ENCODE assay signal across 1 cellular context in genomic region chr2:66334237-66335054, GRCh38.
TF ChIP-seq lines count a peak whose summit lies in the region.

No MANE protein-coding gene starts in this region.

TF ChIP-seq in GM23338, 12 proteins besides CTCF, POLR2A, EP300 and RAD21 (continued from another document):
- TF ChIP-seq, protein P1, sequence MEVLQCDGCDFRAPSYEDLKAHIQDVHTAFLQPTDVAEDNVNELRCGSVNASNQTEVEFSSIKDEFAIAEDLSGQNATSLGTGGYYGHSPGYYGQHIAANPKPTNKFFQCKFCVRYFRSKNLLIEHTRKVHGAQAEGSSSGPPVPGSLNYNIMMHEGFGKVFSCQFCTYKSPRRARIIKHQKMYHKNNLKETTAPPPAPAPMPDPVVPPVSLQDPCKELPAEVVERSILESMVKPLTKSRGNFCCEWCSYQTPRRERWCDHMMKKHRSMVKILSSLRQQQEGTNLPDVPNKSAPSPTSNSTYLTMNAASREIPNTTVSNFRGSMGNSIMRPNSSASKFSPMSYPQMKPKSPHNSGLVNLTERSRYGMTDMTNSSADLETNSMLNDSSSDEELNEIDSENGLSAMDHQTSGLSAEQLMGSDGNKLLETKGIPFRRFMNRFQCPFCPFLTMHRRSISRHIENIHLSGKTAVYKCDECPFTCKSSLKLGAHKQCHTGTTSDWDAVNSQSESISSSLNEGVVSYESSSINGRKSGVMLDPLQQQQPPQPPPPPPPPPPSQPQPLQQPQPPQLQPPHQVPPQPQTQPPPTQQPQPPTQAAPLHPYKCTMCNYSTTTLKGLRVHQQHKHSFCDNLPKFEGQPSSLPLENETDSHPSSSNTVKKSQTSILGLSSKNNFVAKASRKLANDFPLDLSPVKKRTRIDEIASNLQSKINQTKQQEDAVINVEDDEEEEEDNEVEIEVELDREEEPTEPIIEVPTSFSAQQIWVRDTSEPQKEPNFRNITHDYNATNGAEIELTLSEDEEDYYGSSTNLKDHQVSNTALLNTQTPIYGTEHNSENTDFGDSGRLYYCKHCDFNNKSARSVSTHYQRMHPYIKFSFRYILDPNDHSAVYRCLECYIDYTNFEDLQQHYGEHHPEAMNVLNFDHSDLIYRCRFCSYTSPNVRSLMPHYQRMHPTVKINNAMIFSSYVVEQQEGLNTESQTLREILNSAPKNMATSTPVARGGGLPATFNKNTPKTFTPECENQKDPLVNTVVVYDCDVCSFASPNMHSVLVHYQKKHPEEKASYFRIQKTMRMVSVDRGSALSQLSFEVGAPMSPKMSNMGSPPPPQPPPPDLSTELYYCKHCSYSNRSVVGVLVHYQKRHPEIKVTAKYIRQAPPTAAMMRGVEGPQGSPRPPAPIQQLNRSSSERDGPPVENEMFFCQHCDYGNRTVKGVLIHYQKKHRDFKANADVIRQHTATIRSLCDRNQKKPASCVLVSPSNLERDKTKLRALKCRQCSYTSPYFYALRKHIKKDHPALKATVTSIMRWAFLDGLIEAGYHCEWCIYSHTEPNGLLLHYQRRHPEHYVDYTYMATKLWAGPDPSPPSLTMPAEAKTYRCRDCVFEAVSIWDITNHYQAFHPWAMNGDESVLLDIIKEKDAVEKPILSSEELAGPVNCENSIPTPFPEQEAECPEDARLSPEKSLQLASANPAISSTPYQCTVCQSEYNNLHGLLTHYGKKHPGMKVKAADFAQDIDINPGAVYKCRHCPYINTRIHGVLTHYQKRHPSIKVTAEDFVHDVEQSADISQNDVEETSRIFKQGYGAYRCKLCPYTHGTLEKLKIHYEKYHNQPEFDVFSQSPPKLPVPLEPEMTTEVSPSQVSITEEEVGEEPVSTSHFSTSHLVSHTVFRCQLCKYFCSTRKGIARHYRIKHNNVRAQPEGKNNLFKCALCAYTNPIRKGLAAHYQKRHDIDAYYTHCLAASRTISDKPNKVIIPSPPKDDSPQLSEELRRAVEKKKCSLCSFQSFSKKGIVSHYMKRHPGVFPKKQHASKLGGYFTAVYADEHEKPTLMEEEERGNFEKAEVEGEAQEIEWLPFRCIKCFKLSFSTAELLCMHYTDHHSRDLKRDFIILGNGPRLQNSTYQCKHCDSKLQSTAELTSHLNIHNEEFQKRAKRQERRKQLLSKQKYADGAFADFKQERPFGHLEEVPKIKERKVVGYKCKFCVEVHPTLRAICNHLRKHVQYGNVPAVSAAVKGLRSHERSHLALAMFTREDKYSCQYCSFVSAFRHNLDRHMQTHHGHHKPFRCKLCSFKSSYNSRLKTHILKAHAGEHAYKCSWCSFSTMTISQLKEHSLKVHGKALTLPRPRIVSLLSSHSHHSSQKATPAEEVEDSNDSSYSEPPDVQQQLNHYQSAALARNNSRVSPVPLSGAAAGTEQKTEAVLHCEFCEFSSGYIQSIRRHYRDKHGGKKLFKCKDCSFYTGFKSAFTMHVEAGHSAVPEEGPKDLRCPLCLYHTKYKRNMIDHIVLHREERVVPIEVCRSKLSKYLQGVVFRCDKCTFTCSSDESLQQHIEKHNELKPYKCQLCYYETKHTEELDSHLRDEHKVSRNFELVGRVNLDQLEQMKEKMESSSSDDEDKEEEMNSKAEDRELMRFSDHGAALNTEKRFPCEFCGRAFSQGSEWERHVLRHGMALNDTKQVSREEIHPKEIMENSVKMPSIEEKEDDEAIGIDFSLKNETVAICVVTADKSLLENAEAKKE (CRISPR knock-in tag; IDR thresholded peaks at IDR 0.05), result no peak
- TF ChIP-seq EZH2phosphoT487 (IDR thresholded peaks at IDR 0.05; ENCODE audit: unreplicated experiment) (no peak), JUNB (IDR thresholded peaks at IDR 0.05; ENCODE audit: unreplicated experiment) (no peak)
- TF ChIP-seq, protein P2, sequence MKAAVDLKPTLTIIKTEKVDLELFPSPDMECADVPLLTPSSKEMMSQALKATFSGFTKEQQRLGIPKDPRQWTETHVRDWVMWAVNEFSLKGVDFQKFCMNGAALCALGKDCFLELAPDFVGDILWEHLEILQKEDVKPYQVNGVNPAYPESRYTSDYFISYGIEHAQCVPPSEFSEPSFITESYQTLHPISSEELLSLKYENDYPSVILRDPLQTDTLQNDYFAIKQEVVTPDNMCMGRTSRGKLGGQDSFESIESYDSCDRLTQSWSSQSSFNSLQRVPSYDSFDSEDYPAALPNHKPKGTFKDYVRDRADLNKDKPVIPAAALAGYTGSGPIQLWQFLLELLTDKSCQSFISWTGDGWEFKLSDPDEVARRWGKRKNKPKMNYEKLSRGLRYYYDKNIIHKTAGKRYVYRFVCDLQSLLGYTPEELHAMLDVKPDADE (IDR thresholded peaks at IDR 0.05), result no peak
